Comparison of ENCODE assay signal across 16 cellular contexts in genomic region chr6:146781836-146782235, GRCh38.
DNase-seq lines count a peak whose midpoint lies in the region; FAIRE-seq and TF ChIP-seq lines count a peak whose summit lies in the region.
"Had no signal": no experiment of that assay in that cellular context is flagged by ENCODE, and none has a peak within 500 bp of the region (broad histone marks: within the 10 kb centered on the region; RNA-seq: fewer than 3 reads in every experiment).

No MANE protein-coding gene starts in this region.

- peak; percentile 65 for FAIRE-seq in endometrium (lab: Jason Lieb, UNC)
- FAIRE-seq: GM12892 had no signal

- no peak overlapping the region for H3K4me3 ChIP-seq in fibroblast of villous mesenchyme (ENCODE audit: low read depth, low read length)
- H3K4me3 ChIP-seq: BLaER1 treated with 17β-estradiol and CSF1 and Interleukin-3, amounts not matched to agents 10 nM and 100 nM; GM23338 had no signal

- TF ChIP-seq CTCF in fibroblast of villous mesenchyme (IDR thresholded peaks at IDR 0.05; ENCODE audit: insufficient read depth, low read depth, low read length) (no peak), GM10248 (IDR thresholded peaks at IDR 0.05; ENCODE audit: control extremely low read depth, extremely low read depth, low read depth, missing control alignments) (no peak)

- POLR2A ChIA-PET in GM10248 (lab: Yijun Ruan, JAX): no interaction called here

- DNase-seq in EH (ENCODE audit: low read depth): peak; percentile 4
- peak; percentile 55 for DNase-seq in fibroblast of villous mesenchyme (ENCODE audit: low read depth)
- no peak for DNase-seq in NCI-H510A (lab: John Stamatoyannopoulos, UW)
- no peak for DNase-seq in C1 segment of cervical spinal cord (lab: John Stamatoyannopoulos, UW)
- no peak for DNase-seq in GM10248 (ENCODE audit: extremely low spot score)
- DNase-seq: CD4-positive, alpha-beta memory T cell; COR-L47; DMS153; DND-41; EL; GDM1; H9 had no signal

- CTCF ChIA-PET in GM10248 (lab: Yijun Ruan, JAX): interaction anchor here (1.2 kb wide), 1 partner anchor 11 kb away, joined by 3 read pairs; no protein-coding TSS in a partner anchor

Comparison
In these comparisons a context has a peak if more than half of its experiments do, and no peak if none do; other contexts are left out.
1. DNase-seq: peak in EH (single experiment) and fibroblast of villous mesenchyme (single experiment); none in NCI-H510A (single experiment), C1 segment of cervical spinal cord (0 of 14) and GM10248 (single experiment).